In the genomic region with DNA sequence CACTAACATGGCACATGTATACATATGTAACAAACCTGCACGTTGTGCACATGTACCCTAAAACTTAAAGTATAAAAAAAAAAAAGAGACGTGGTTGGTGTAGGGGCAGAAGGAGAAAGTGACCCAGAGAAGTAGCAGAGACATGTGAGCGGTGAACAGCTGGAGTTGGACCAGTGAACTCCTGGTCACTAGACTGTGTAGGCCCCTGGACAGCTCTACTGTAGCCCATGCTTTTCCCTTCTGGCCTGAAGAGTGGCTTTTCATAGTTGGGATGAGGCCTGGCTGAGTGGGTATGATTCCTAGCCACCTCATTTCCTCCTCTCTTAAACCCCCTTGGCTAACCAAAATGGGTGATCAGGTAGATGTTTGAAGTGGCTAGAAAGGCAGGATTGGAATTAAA, we compare ENCODE assay signal across 1 cellular context.
TF ChIP-seq lines count a peak whose summit lies in the region.

No MANE protein-coding gene starts in this region.

TF ChIP-seq in HepG2, 621 proteins besides CTCF, POLR2A, EP300 and RAD21 (continued from another document):
- TF ChIP-seq, protein P1, sequence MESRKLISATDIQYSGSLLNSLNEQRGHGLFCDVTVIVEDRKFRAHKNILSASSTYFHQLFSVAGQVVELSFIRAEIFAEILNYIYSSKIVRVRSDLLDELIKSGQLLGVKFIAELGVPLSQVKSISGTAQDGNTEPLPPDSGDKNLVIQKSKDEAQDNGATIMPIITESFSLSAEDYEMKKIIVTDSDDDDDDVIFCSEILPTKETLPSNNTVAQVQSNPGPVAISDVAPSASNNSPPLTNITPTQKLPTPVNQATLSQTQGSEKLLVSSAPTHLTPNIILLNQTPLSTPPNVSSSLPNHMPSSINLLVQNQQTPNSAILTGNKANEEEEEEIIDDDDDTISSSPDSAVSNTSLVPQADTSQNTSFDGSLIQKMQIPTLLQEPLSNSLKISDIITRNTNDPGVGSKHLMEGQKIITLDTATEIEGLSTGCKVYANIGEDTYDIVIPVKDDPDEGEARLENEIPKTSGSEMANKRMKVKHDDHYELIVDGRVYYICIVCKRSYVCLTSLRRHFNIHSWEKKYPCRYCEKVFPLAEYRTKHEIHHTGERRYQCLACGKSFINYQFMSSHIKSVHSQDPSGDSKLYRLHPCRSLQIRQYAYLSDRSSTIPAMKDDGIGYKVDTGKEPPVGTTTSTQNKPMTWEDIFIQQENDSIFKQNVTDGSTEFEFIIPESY (CRISPR knock-in tag; IDR thresholded peaks at IDR 0.05): no peak
TF ChIP-seq in HepG2: peak in this region for 0.
